In the genomic region with DNA sequence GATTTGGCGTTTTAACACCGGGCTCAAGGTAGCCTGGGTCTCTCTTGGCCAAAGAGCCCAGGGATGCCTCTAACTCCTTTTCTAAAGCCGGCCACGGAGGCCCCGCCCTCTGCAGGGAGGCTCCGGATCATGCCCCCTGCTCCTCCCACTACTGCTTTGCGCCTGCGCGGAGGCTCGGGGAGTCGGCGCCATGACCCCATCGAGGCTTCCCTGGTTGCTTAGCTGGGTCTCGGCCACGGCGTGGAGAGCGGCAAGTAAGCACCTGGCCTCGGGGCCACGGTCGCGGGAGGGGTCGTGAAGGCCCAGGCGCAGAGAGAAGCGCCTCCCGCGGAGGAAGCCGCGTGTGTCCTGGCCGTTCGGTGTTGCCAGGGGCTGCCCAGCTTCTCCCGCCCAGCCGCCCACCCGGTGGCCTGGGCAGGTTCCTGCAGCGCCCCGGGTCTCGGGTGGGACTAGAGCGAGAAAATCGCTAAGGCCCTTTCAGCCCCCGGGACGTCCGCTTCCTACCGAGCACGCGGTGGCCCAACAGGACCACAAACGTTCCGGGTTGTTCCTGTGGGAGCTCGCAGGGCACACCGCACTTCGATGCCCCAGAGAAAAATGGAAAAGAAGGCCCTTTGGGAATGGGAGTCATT, we compare ENCODE assay signal across 8 cellular contexts. TPM values are rescaled to one million over a fixed set of nuclear protein-coding genes. Genes with fewer than 3 reads are reported as not detected.
A peak's percentile ranks its signal among the peaks of the same experiment; 100 is the strongest.
DNase-seq lines count a peak whose midpoint lies in the region; ATAC-seq and TF ChIP-seq lines count a peak whose summit lies in the region.

Gene SDHAF4, plus strand, starts transcription at position 180 of the 632 bp plus-strand sequence. Its CDS starts 11 bp downstream, at position 191.

- H3K4me1 Mint-ChIP-seq in activated T-helper 17 cell treated with anti-CD3 and anti-CD28 coated beads, Interleukin-2, amount 50 U/mL, for 72 hours = peaks cover 7% of the 10 kb centered on the region
- peaks cover 5 to 10% of the 10 kb centered on the region in 2 donors for H3K4me1 Mint-ChIP-seq in natural killer cell

- TF ChIP-seq CTCF in natural killer cell (IDR thresholded peaks at IDR 0.05) = no peak

- intact Hi-C loops in natural killer cell (cut with micrococcal nuclease) = loop anchor here (1.0 kb wide), 2 partner anchors 100 to 154 kb away; partner anchors contain the start of genes FAM135A and SMAP1

- H3K36me3 Mint-ChIP-seq in activated T-helper 17 cell treated with anti-CD3 and anti-CD28 coated beads, Interleukin-2, amount 50 U/mL, for 72 hours (ENCODE audit: low read depth) = no peaks in the 10 kb centered on the region
- no peaks in the 10 kb centered on the region for H3K36me3 Mint-ChIP-seq in natural killer cell

- H3K27ac Mint-ChIP-seq in activated T-helper 17 cell treated with anti-CD3 and anti-CD28 coated beads, Interleukin-2, amount 50 U/mL, for 72 hours = peak within 1 kb of the TSS; percentile 82
- H3K27ac Mint-ChIP-seq in natural killer cell = peak within 1 kb of the TSS; percentile 54 to 84

- DNase-seq in EL (peak; percentile 90), GOT3 (lab: John Stamatoyannopoulos, UW) (peak; percentile 74), LHCN-M2 (ENCODE audit: low read depth) (peak; percentile 85), RPMI7951 (ENCODE audit: low read depth) (peak; percentile 86), fibroblast of peridontal ligament (ENCODE audit: extremely low read depth) (peak; percentile 80), natural killer cell (peak; percentile 93)
- DNase-seq in stimulated activated naive CD4-positive, alpha-beta T cell (lab: John Stamatoyannopoulos, UW) = peak; percentile 85 to 94 (median 90)

- no peaks in the 10 kb centered on the region for H3K9me3 Mint-ChIP-seq in activated T-helper 17 cell treated with anti-CD3 and anti-CD28 coated beads, Interleukin-2, amount 50 U/mL, for 72 hours
- H3K9me3 Mint-ChIP-seq in natural killer cell = no peaks in the 10 kb centered on the region

- H3K27me3 Mint-ChIP-seq in activated T-helper 17 cell treated with anti-CD3 and anti-CD28 coated beads, Interleukin-2, amount 50 U/mL, for 72 hours = no peaks in the 10 kb centered on the region
- H3K27me3 Mint-ChIP-seq in natural killer cell (ENCODE audit: low read depth in 2 of 2) = peaks cover 8% of the 10 kb centered on the region in 2 donors

- H3K4me3 Mint-ChIP-seq in activated T-helper 17 cell treated with anti-CD3 and anti-CD28 coated beads, Interleukin-2, amount 50 U/mL, for 72 hours = peak within 1 kb of the TSS; percentile 85
- peak within 1 kb of the TSS; percentile 91 for H3K4me3 Mint-ChIP-seq in natural killer cell

- peak; percentile 98 for ATAC-seq in activated T-helper 17 cell treated with anti-CD3 and anti-CD28 coated beads, Interleukin-2, amount 50 U/mL, for 72 hours (replicated peaks)
- peak; percentile 99 for ATAC-seq in natural killer cell

RNA-seq across cellular contexts. Expression of gene SDHAF4, which starts in this region (rescaled TPM):
- total RNA-seq in LHCN-M2 (2014; rRNA removed) (9.8 and 10.6 TPM in 2 replicates), natural killer cell (1 to 10 TPM; 2.7 to 7.1 (median 5.4) TPM)
- polyA plus RNA-seq in LHCN-M2 (2012) = 10.9 TPM
- 10.5 and 12.4 TPM in 2 replicates for total RNA-seq in RPMI7951 (2014; rRNA removed; shearing (Covaris generic))
- total RNA-seq in activated T-helper 17 cell treated with anti-CD3 and anti-CD28 coated beads, Interleukin-2, amount 50 U/mL, for 72 hours = 10 to 100 TPM in 1 of 2 donors, 1 to 10 TPM in 1; 9.7 to 10.1 TPM

Comparison
In these comparisons a context has a peak if more than half of its experiments do, and no peak if none do; other contexts are left out.
1. Peak in every context shown above with its lines: DNase-seq and ATAC-seq.